Comparison of ENCODE assay signal across 26 cellular contexts in the genomic region with DNA sequence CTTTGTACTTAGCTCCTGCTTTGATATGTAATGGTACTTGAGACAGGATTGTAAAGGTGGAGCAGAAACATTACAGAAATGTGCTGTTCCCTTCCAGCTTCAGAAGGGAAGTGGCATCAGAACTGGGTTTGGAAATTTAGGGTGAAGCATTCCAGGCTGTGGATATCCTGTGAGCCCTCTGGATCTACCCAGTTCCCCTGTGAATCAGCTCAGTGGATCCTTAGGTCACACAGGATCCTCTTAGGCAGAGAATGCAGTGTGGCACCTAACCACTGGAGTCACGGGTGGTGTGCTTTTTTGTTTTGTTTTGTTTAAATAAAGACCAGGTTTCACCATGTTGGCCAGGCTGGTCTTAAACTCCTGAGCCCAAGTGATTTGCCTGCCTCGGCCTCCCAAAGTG.
DNase-seq lines count a peak whose midpoint lies in the region; ATAC-seq, FAIRE-seq and TF ChIP-seq lines count a peak whose summit lies in the region.
"Had no signal": no experiment of that assay in that cellular context is flagged by ENCODE, and none has a peak within 500 bp of the region (broad histone marks: within the 10 kb centered on the region; RNA-seq: fewer than 3 reads in every experiment).

No MANE protein-coding gene starts in this region.

- peaks cover 9 to 34% (median 22%) of the 10 kb centered on the region in 4 donors for H3K4me1 Mint-ChIP-seq in CD4-positive, CD25-positive, alpha-beta regulatory T cell

- peak overlapping the region; percentile 52 for H3K27ac ChIP-seq in CD4-positive, CD25-positive, alpha-beta regulatory T cell (ENCODE audit: insufficient read depth, low read length, poor library complexity, severe bottlenecking)
- H3K27ac ChIP-seq in MM.1S (ENCODE audit: low read length) (peak overlapping the region; percentile 70; the same call in 1 of the 2 replicates), hepatocyte (peak overlapping the region; percentile 46), osteoblast (ENCODE audit: low read depth, low read length) (no peak overlapping the region)
- H3K27ac ChIP-seq: C4-2B, GM23248, HL-60 had no signal

- FAIRE-seq in GM18507 (lab: Jason Lieb, UNC) = peak; percentile 24
- FAIRE-seq: A204.1, D721Med had no signal

- WGBS in hepatocyte (ENCODE audit: low lambda C conversion rate, missing lambda C conversion rate) = 76% methylated on average over 2 of the region's 2 CpGs

- TF ChIP-seq CTCF in MM.1S (IDR thresholded peaks at IDR 0.05; ENCODE audit: low read length) = no peak
- TF ChIP-seq CTCF in hepatocyte (IDR thresholded peaks at IDR 0.05; ENCODE audit: poor library complexity) = no peak
- TF ChIP-seq CTCF in osteoblast (IDR thresholded peaks at IDR 0.05; ENCODE audit: extremely low read depth, low read depth, low read length) = no peak

- H3K9me2 ChIP-seq in MM.1S (replicated peaks; ENCODE audit: insufficient read depth, low read length) (no peaks in the 10 kb centered on the region), hepatocyte (replicated peaks; ENCODE audit: insufficient read depth) (no peaks in the 10 kb centered on the region)
- H3K9me2 ChIP-seq: SK-N-SH had no signal

- peak overlapping the region; percentile 44; the same call in 1 of the 2 replicates for H3K4me2 ChIP-seq in MM.1S (ENCODE audit: low read depth, low read length)
- no peak overlapping the region for H3K4me2 ChIP-seq in hepatocyte
- no peak overlapping the region for H3K4me2 ChIP-seq in osteoblast (ENCODE audit: insufficient read depth, low read length)
- H3K4me2 ChIP-seq: SK-N-SH had no signal

- H4K20me1 ChIP-seq in MM.1S (ENCODE audit: insufficient read depth, low read length) (no peaks in the 10 kb centered on the region), hepatocyte (ENCODE audit: insufficient read depth, poor library complexity, severe bottlenecking) (no peaks in the 10 kb centered on the region), osteoblast (ENCODE audit: insufficient read depth, low read length) (no peaks in the 10 kb centered on the region)

- H3F3A ChIP-seq in MM.1S (ENCODE audit: insufficient read depth, low read length) = peaks cover 23% of the 10 kb centered on the region

- H3K9me3 ChIP-seq in CD4-positive, CD25-positive, alpha-beta regulatory T cell (ENCODE audit: control insufficient read depth in 2 of 2, low read length in 2 of 2) = no peaks in the 10 kb centered on the region
- H3K9me3 ChIP-seq in MM.1S (replicated peaks; ENCODE audit: insufficient read depth, low read length) = no peaks in the 10 kb centered on the region
- no peaks in the 10 kb centered on the region for H3K9me3 ChIP-seq in hepatocyte (ENCODE audit: low read depth)
- no peaks in the 10 kb centered on the region for H3K9me3 ChIP-seq in osteoblast (ENCODE audit: low read depth, low read length)
- H3K9me3 ChIP-seq: SK-N-SH had no signal

- no peaks in the 10 kb centered on the region for H3K36me3 ChIP-seq in CD4-positive, CD25-positive, alpha-beta regulatory T cell (ENCODE audit: control insufficient read depth, insufficient read depth, low read length)
- H3K36me3 ChIP-seq in MM.1S (replicated peaks; ENCODE audit: insufficient read depth, low read length) (no peaks in the 10 kb centered on the region), hepatocyte (replicated peaks; ENCODE audit: insufficient read depth, low read depth) (no peaks in the 10 kb centered on the region), osteoblast (ENCODE audit: insufficient read depth, low read length) (no peaks in the 10 kb centered on the region)

- no peak overlapping the region for H3K9ac ChIP-seq in MM.1S (ENCODE audit: low read length)
- H3K9ac ChIP-seq: GM23248, SK-N-SH had no signal

- H3K4me3 Mint-ChIP-seq in CD4-positive, CD25-positive, alpha-beta regulatory T cell = no peak overlapping the region
- H3K4me3 Mint-ChIP-seq: IgD-negative memory B cell had no signal

- no peaks in the 10 kb centered on the region for H3K27me3 Mint-ChIP-seq in CD4-positive, CD25-positive, alpha-beta regulatory T cell

- H3K9me3 Mint-ChIP-seq in CD4-positive, CD25-positive, alpha-beta regulatory T cell = no peaks in the 10 kb centered on the region
- H3K9me3 Mint-ChIP-seq: IgD-negative memory B cell had no signal

- 0 out of 2 replicates have a peak overlapping the region, but pooled peaks have one; percentile 42 for H2AFZ ChIP-seq in MM.1S (ENCODE audit: low read length)
- H2AFZ ChIP-seq in hepatocyte = no peak overlapping the region
- H2AFZ ChIP-seq in osteoblast (ENCODE audit: low read length) = no peak overlapping the region
- H2AFZ ChIP-seq: GM23248 had no signal

- DNase-seq in CD4-positive, CD25-positive, alpha-beta regulatory T cell = no peak
- no peak for DNase-seq in GM18507 (ENCODE audit: extremely low spot score, insufficient read length, low read depth)
- no peak for DNase-seq in MM.1S
- no peak for DNase-seq in hepatocyte (ENCODE audit: low spot score)
- no peak for DNase-seq in stimulated activated naive CD4-positive, alpha-beta T cell treated with Interleukin-2 at 50 U/mL for 16 hours (lab: John Stamatoyannopoulos, UW)
- DNase-seq in HUDEP-2 (lab: John Stamatoyannopoulos, UW; ENCODE audit: unreplicated experiment in 76 of 76) = no peak
- no peak for DNase-seq in osteoblast (ENCODE audit: insufficient read length, low spot score, missing footprints)
- DNase-seq: DMS53; GF-D8; GM23248; Kasumi-1; NCI-H1694 treated with DMSO at 0.1 percent for 48 hours; NCI-H2081 treated with DMSO at 0.1 percent for 48 hours; NCI-H2227 treated with DMSO at 0.1 percent for 48 hours; NCI-H510A; NK-92 treated with Interleukin-12 subunit alpha and Interleukin-12 subunit beta, amount 100 ng/mL, for 24 hours; SIG-M5; SK-N-SH had no signal

- peak overlapping the region in 1 of 3 donors; percentile 77 for H3K27ac Mint-ChIP-seq in CD4-positive, CD25-positive, alpha-beta regulatory T cell
- H3K27ac Mint-ChIP-seq: IgD-negative memory B cell had no signal

- H3K36me3 Mint-ChIP-seq in CD4-positive, CD25-positive, alpha-beta regulatory T cell = no peaks in the 10 kb centered on the region

- ATAC-seq in CD4-positive, CD25-positive, alpha-beta regulatory T cell (ENCODE audit: low read depth in 2 of 2) = no peak
- ATAC-seq in GM19397 (IDR thresholded peaks at IDR 0.05; ENCODE audit: unreplicated experiment) = no peak
- ATAC-seq: HCT116, Panc1 had no signal

- no peaks in the 10 kb centered on the region for H3K27me3 ChIP-seq in CD4-positive, CD25-positive, alpha-beta regulatory T cell (ENCODE audit: control insufficient read depth, insufficient read depth, low read length)
- no peaks in the 10 kb centered on the region for H3K27me3 ChIP-seq in MM.1S (replicated peaks; ENCODE audit: insufficient read depth, low read length)
- no peaks in the 10 kb centered on the region for H3K27me3 ChIP-seq in hepatocyte
- peaks cover 14% of the 10 kb centered on the region for H3K27me3 ChIP-seq in osteoblast (ENCODE audit: insufficient read depth, low read length)

- H3K4me3 ChIP-seq in CD4-positive, CD25-positive, alpha-beta regulatory T cell (ENCODE audit: low read depth, low read length) = peak overlapping the region; percentile 37
- H3K4me3 ChIP-seq in MM.1S (ENCODE audit: low read length) (no peak overlapping the region), hepatocyte (no peak overlapping the region), osteoblast (ENCODE audit: insufficient read depth, low read length) (no peak overlapping the region)
- H3K4me3 ChIP-seq: GM23248 had no signal

- H3K4me1 ChIP-seq in CD4-positive, CD25-positive, alpha-beta regulatory T cell (ENCODE audit: control insufficient read depth, insufficient read depth, low read length, poor library complexity, severe bottlenecking) = peaks cover 15% of the 10 kb centered on the region
- H3K4me1 ChIP-seq in MM.1S (ENCODE audit: low read length) = peaks cover 43% of the 10 kb centered on the region
- peaks cover 33% of the 10 kb centered on the region for H3K4me1 ChIP-seq in hepatocyte (ENCODE audit: insufficient read depth)
- no peaks in the 10 kb centered on the region for H3K4me1 ChIP-seq in osteoblast (ENCODE audit: insufficient read depth, low read length)

- no peaks in the 10 kb centered on the region for H3K79me2 ChIP-seq in MM.1S (ENCODE audit: low read length)
- H3K79me2 ChIP-seq in hepatocyte = peaks cover 59% of the 10 kb centered on the region
- H3K79me2 ChIP-seq in osteoblast (ENCODE audit: insufficient read depth, low read length) = no peaks in the 10 kb centered on the region
